Comparison of ENCODE assay signal across 16 cellular contexts in genomic region chrX:19440713-19441112, GRCh38.
DNase-seq lines count a peak whose midpoint lies in the region; TF ChIP-seq lines count a peak whose summit lies in the region.
"Had no signal": no experiment of that assay in that cellular context is flagged by ENCODE, and none has a peak within 500 bp of the region (broad histone marks: within the 10 kb centered on the region; RNA-seq: fewer than 3 reads in every experiment).

No MANE protein-coding gene starts in this region.

- H3K4me3 Mint-ChIP-seq in chondrocyte (ENCODE audit: unreplicated experiment) = no peak overlapping the region
- H3K4me3 Mint-ChIP-seq: activated B cell treated with CpG ODN at 0.5 μM for 24 hours had no signal

- peaks cover 3% of the 10 kb centered on the region for H3K36me3 Mint-ChIP-seq in chondrocyte (ENCODE audit: low read depth)

- POLR2A ChIA-PET in GM10248 (lab: Yijun Ruan, JAX) = no interaction called here

- in situ Hi-C loops in astrocyte of the cerebellum (cut with HindIII; ENCODE audit: low sequenced_read_pairs) = no loop called here

- no peaks in the 10 kb centered on the region for H3K4me1 Mint-ChIP-seq in chondrocyte (ENCODE audit: low read depth)
- H3K4me1 Mint-ChIP-seq: activated B cell treated with CpG ODN at 0.5 μM for 24 hours had no signal

- H3K36me3 ChIP-seq in kidney epithelial cell (ENCODE audit: control insufficient read depth, insufficient read depth, low read length) = no peaks in the 10 kb centered on the region
- H3K36me3 ChIP-seq: BLaER1 treated with 17β-estradiol and CSF1 and Interleukin-3, amounts not matched to agents 10 nM and 100 nM; prostate gland had no signal

- H3K27me3 ChIP-seq in kidney epithelial cell (ENCODE audit: control insufficient read depth, insufficient read depth, low read length) = no peaks in the 10 kb centered on the region
- H3K27me3 ChIP-seq: BLaER1 treated with 17β-estradiol and CSF1 and Interleukin-3, amounts not matched to agents 10 nM and 100 nM had no signal

- peaks cover 2% of the 10 kb centered on the region for H3K27me3 Mint-ChIP-seq in chondrocyte (ENCODE audit: low read depth)
- H3K27me3 Mint-ChIP-seq: activated B cell treated with CpG ODN at 0.5 μM for 24 hours had no signal

- H3K27ac Mint-ChIP-seq in chondrocyte (ENCODE audit: unreplicated experiment) = no peak overlapping the region
- H3K27ac Mint-ChIP-seq: activated B cell treated with CpG ODN at 0.5 μM for 24 hours had no signal

- H3K9me3 Mint-ChIP-seq in chondrocyte (ENCODE audit: low read depth) = peaks cover 30% of the 10 kb centered on the region
- H3K9me3 Mint-ChIP-seq: activated B cell treated with CpG ODN at 0.5 μM for 24 hours had no signal

- DNase-seq in CD1c-positive myeloid dendritic cell (ENCODE audit: extremely low spot score) = peak; percentile 1
- DNase-seq in HS-5 (ENCODE audit: low read depth) = peak; percentile 3
- DNase-seq in astrocyte of the cerebellum (ENCODE audit: low read depth) = peak; percentile 6
- DNase-seq in kidney epithelial cell (ENCODE audit: low read depth) = peak; percentile 5
- DNase-seq in GM10248 (ENCODE audit: extremely low spot score) = no peak
- no peak for DNase-seq in NCI-H2227 (lab: John Stamatoyannopoulos, UW; ENCODE audit: unreplicated experiment)
- no peak for DNase-seq in NCI-H748 treated with DMSO at 0.1 percent for 48 hours (lab: John Stamatoyannopoulos, UW)
- no peak for DNase-seq in chondrocyte (ENCODE audit: low spot score)
- DNase-seq: activated B cell treated with CpG ODN at 0.5 μM for 24 hours; dermis blood vessel endothelial cell; glutamatergic neuron; kidney glomerular epithelial cell; NK-92 treated with Interleukin-12 subunit alpha and Interleukin-12 subunit beta, amount 100 ng/mL, for 24 hours; stimulated activated CD4-positive, alpha-beta T cell treated with anti-CD3 and anti-CD28 coated beads, Interleukin-2, amount 100 ng/mL, for 24 hours had no signal

- no peak overlapping the region for H3K4me3 ChIP-seq in astrocyte of the cerebellum (ENCODE audit: low read depth, low read length)
- H3K4me3 ChIP-seq in kidney epithelial cell (ENCODE audit: low read depth, low read length) = no peak overlapping the region
- H3K4me3 ChIP-seq: BLaER1 treated with 17β-estradiol and CSF1 and Interleukin-3, amounts not matched to agents 10 nM and 100 nM; prostate gland had no signal

- TF ChIP-seq CTCF in astrocyte of the cerebellum (IDR thresholded peaks at IDR 0.05; ENCODE audit: low read depth, low read length, missing control alignments) (no peak), kidney epithelial cell (IDR thresholded peaks at IDR 0.05; ENCODE audit: insufficient read depth, low read length, poor library complexity, severe bottlenecking) (no peak), GM10248 (IDR thresholded peaks at IDR 0.05; ENCODE audit: control extremely low read depth, extremely low read depth, low read depth, missing control alignments) (no peak), chondrocyte (IDR thresholded peaks at IDR 0.05) (no peak)

- CTCF ChIA-PET in GM10248 (lab: Yijun Ruan, JAX) = no interaction called here

Comparison
In these comparisons a context has a peak if more than half of its experiments do, and no peak if none do; other contexts are left out.
1. DNase-seq: peak in CD1c-positive myeloid dendritic cell (single experiment), HS-5 (single experiment), astrocyte of the cerebellum (single experiment) and kidney epithelial cell (single experiment); none in GM10248 (single experiment), NCI-H2227 (single experiment), NCI-H748 treated with DMSO at 0.1 percent for 48 hours (single experiment) and chondrocyte (single experiment).